ENCODE assay signal across 22 cellular contexts in genomic region chr2:196213252-196213651, GRCh38. TPM values are rescaled to one million over a fixed set of nuclear protein-coding genes. Genes with fewer than 3 reads are reported as not detected.
DNase-seq lines count a peak whose midpoint lies in the region; ATAC-seq, FAIRE-seq and TF ChIP-seq lines count a peak whose summit lies in the region.
"Had no signal": no experiment of that assay in that cellular context is flagged by ENCODE, and none has a peak within 500 bp of the region (broad histone marks: within the 10 kb centered on the region; RNA-seq: fewer than 3 reads in every experiment).

No MANE protein-coding gene starts in this region.

- H3K4me1 ChIP-seq in left lung: peaks cover 10 to 29% of the 10 kb centered on the region in 2 donors
- H3K4me1 ChIP-seq: psoas muscle had no signal

- DNase-seq in activated CD8-positive, alpha-beta T cell treated with anti-CD3 and anti-CD28 coated beads for 36 hours: no peak
- DNase-seq in activated CD8-positive, alpha-beta T cell treated with anti-CD3 and anti-CD28 coated beads, Interleukin-2, amount 10 ng/mL, durations not matched to agents 7 days and 5 days: no peak
- DNase-seq in GM19239 (ENCODE audit: insufficient read length, low spot score) (no peak), natural killer cell (no peak), NCI-H69 (lab: John Stamatoyannopoulos, UW) (no peak), left lung (no peak)
- no peak for DNase-seq in activated naive CD8-positive, alpha-beta T cell treated with anti-CD3 and anti-CD28 coated beads for 36 hours
- DNase-seq: activated CD4-positive, alpha-beta T cell treated with anti-CD3 and anti-CD28 coated beads, Interleukin-2, amount 50 U/mL, for 48 hours; cerebellar nuclear complex; DMS53; effector CD4-positive, alpha-beta T cell; glutamatergic neuron; HCEC 1CT; midbrain; NCI-H2081; NCI-H510A; psoas muscle; stimulated activated CD4-positive, alpha-beta T cell treated with anti-CD3 and anti-CD28 coated beads, Interleukin-2, amount 100 ng/mL, for 48 hours; T-helper 1 cell had no signal

- H3K36me3 ChIP-seq in left lung: peaks cover 0 to 10% of the 10 kb centered on the region in 2 donors

- H3K27ac Mint-ChIP-seq in activated CD8-positive, alpha-beta T cell treated with anti-CD3 and anti-CD28 coated beads for 36 hours: peak overlapping the region; percentile 99
- no peak overlapping the region for H3K27ac Mint-ChIP-seq in activated CD8-positive, alpha-beta T cell treated with anti-CD3 and anti-CD28 coated beads, Interleukin-2, amount 10 ng/mL, durations not matched to agents 7 days and 5 days
- peak overlapping the region; percentile 98 for H3K27ac Mint-ChIP-seq in activated naive CD8-positive, alpha-beta T cell treated with anti-CD3 and anti-CD28 coated beads for 36 hours
- H3K27ac Mint-ChIP-seq in natural killer cell: peak overlapping the region; percentile 86 to 93

- H3K4me3 Mint-ChIP-seq in activated CD8-positive, alpha-beta T cell treated with anti-CD3 and anti-CD28 coated beads for 36 hours: no peak overlapping the region
- no peak overlapping the region for H3K4me3 Mint-ChIP-seq in activated CD8-positive, alpha-beta T cell treated with anti-CD3 and anti-CD28 coated beads, Interleukin-2, amount 10 ng/mL, durations not matched to agents 7 days and 5 days
- H3K4me3 Mint-ChIP-seq in activated naive CD8-positive, alpha-beta T cell treated with anti-CD3 and anti-CD28 coated beads for 36 hours: no peak overlapping the region
- no peak overlapping the region for H3K4me3 Mint-ChIP-seq in natural killer cell

- FAIRE-seq in GM19239 (lab: Jason Lieb, UNC): peak; percentile 44

- H3K27ac ChIP-seq in left lung: peak overlapping the region in 1 of 2 donors; percentile 75
- H3K27ac ChIP-seq: psoas muscle had no signal

- peaks cover 22% of the 10 kb centered on the region for H3K36me3 Mint-ChIP-seq in activated CD8-positive, alpha-beta T cell treated with anti-CD3 and anti-CD28 coated beads for 36 hours (ENCODE audit: low read depth)
- peaks cover 44% of the 10 kb centered on the region for H3K36me3 Mint-ChIP-seq in activated CD8-positive, alpha-beta T cell treated with anti-CD3 and anti-CD28 coated beads, Interleukin-2, amount 10 ng/mL, durations not matched to agents 7 days and 5 days (ENCODE audit: low read depth)
- H3K36me3 Mint-ChIP-seq in activated naive CD8-positive, alpha-beta T cell treated with anti-CD3 and anti-CD28 coated beads for 36 hours: peaks cover 19% of the 10 kb centered on the region
- H3K36me3 Mint-ChIP-seq in natural killer cell: no peaks in the 10 kb centered on the region

- H3K4me3 ChIP-seq in left lung: no peak overlapping the region
- H3K4me3 ChIP-seq: psoas muscle, skin epidermis had no signal

- H3K27me3 Mint-ChIP-seq in activated CD8-positive, alpha-beta T cell treated with anti-CD3 and anti-CD28 coated beads for 36 hours: no peaks in the 10 kb centered on the region
- H3K27me3 Mint-ChIP-seq in activated CD8-positive, alpha-beta T cell treated with anti-CD3 and anti-CD28 coated beads, Interleukin-2, amount 10 ng/mL, durations not matched to agents 7 days and 5 days (ENCODE audit: low read depth): no peaks in the 10 kb centered on the region
- no peaks in the 10 kb centered on the region for H3K27me3 Mint-ChIP-seq in activated naive CD8-positive, alpha-beta T cell treated with anti-CD3 and anti-CD28 coated beads for 36 hours
- H3K27me3 Mint-ChIP-seq in natural killer cell (ENCODE audit: low read depth in 2 of 2): no peaks in the 10 kb centered on the region

- H3K27me3 ChIP-seq in left lung: no peaks in the 10 kb centered on the region

- intact Hi-C loops in activated CD8-positive, alpha-beta T cell treated with anti-CD3 and anti-CD28 coated beads for 36 hours (cut with micrococcal nuclease): no loop called here
- intact Hi-C loops in natural killer cell (cut with micrococcal nuclease): loop anchor here (5.0 kb wide), 1 partner anchor 49 kb away; no protein-coding TSS in a partner anchor
- intact Hi-C loops in left lung (cut with DNase I): no loop called here

- POLR2A ChIA-PET in activated CD8-positive, alpha-beta T cell treated with anti-CD3 and anti-CD28 coated beads for 36 hours (lab: Charles Lee): interaction anchor here (1.2 to 2.3 kb wide), 4 partner anchors 16 to 44 kb away, joined by 3 to 10 read pairs (median 4); partner anchors contain the start of gene STK17B
- POLR2A ChIA-PET in activated CD8-positive, alpha-beta T cell treated with anti-CD3 and anti-CD28 coated beads, Interleukin-2, amount 10 ng/mL, durations not matched to agents 7 days and 5 days (lab: Charles Lee): interaction anchor here (1.4 to 3.6 kb wide), 3 partner anchors 12 to 48 kb away, joined by 3 to 18 read pairs (median 17); no protein-coding TSS in a partner anchor

- no peaks in the 10 kb centered on the region for H3K9me3 ChIP-seq in left lung
- H3K9me3 ChIP-seq: psoas muscle had no signal

- ATAC-seq in activated CD8-positive, alpha-beta T cell treated with anti-CD3 and anti-CD28 coated beads for 36 hours: peak; percentile 15
- no peak for ATAC-seq in activated CD8-positive, alpha-beta T cell treated with anti-CD3 and anti-CD28 coated beads, Interleukin-2, amount 10 ng/mL, durations not matched to agents 7 days and 5 days
- ATAC-seq in natural killer cell: no peak
- ATAC-seq in HG03108 (IDR thresholded peaks at IDR 0.05; ENCODE audit: unreplicated experiment): no peak
- ATAC-seq in left lung: no peak
- ATAC-seq: psoas muscle, Right ventricle myocardium inferior had no signal

- H3K4me1 Mint-ChIP-seq in activated CD8-positive, alpha-beta T cell treated with anti-CD3 and anti-CD28 coated beads for 36 hours (ENCODE audit: low read depth): peaks cover 76% of the 10 kb centered on the region
- peaks cover 78% of the 10 kb centered on the region for H3K4me1 Mint-ChIP-seq in activated CD8-positive, alpha-beta T cell treated with anti-CD3 and anti-CD28 coated beads, Interleukin-2, amount 10 ng/mL, durations not matched to agents 7 days and 5 days (ENCODE audit: low read depth)
- H3K4me1 Mint-ChIP-seq in activated naive CD8-positive, alpha-beta T cell treated with anti-CD3 and anti-CD28 coated beads for 36 hours: peaks cover 81% of the 10 kb centered on the region
- H3K4me1 Mint-ChIP-seq in natural killer cell: peaks cover 32 to 35% of the 10 kb centered on the region in 2 donors

- H3K9me3 Mint-ChIP-seq in activated CD8-positive, alpha-beta T cell treated with anti-CD3 and anti-CD28 coated beads for 36 hours: peaks cover 6% of the 10 kb centered on the region
- H3K9me3 Mint-ChIP-seq in activated CD8-positive, alpha-beta T cell treated with anti-CD3 and anti-CD28 coated beads, Interleukin-2, amount 10 ng/mL, durations not matched to agents 7 days and 5 days (ENCODE audit: insufficient read depth): peaks cover 2% of the 10 kb centered on the region
- H3K9me3 Mint-ChIP-seq in activated naive CD8-positive, alpha-beta T cell treated with anti-CD3 and anti-CD28 coated beads for 36 hours: peaks cover 10% of the 10 kb centered on the region
- H3K9me3 Mint-ChIP-seq in natural killer cell: no peaks in the 10 kb centered on the region

- CTCF ChIA-PET in activated CD8-positive, alpha-beta T cell treated with anti-CD3 and anti-CD28 coated beads for 36 hours (lab: Charles Lee): interaction anchor here (1.4 to 3.4 kb wide), 3 partner anchors 16 to 64 kb away, joined by 3 to 26 read pairs (median 4); no protein-coding TSS in a partner anchor
- CTCF ChIA-PET in activated CD8-positive, alpha-beta T cell treated with anti-CD3 and anti-CD28 coated beads, Interleukin-2, amount 10 ng/mL, durations not matched to agents 7 days and 5 days (lab: Charles Lee): interaction anchor here (1.2 to 2.8 kb wide), 3 partner anchors 8 to 30 kb away, joined by 4 to 11 read pairs (median 6); no protein-coding TSS in a partner anchor

- no peak for TF ChIP-seq CTCF in activated CD8-positive, alpha-beta T cell treated with anti-CD3 and anti-CD28 coated beads for 36 hours (IDR thresholded peaks at IDR 0.05)
- TF ChIP-seq CTCF in natural killer cell (IDR thresholded peaks at IDR 0.05): no peak
- TF ChIP-seq CTCF in left lung (IDR thresholded peaks at IDR 0.05): no peak

RNA-seq across cellular contexts. Expression of gene STK17B, which starts 41.9 kb away (rescaled TPM):
- total RNA-seq in activated CD8-positive, alpha-beta T cell treated with anti-CD3 and anti-CD28 coated beads for 36 hours: 100 to 1,000 TPM; 237 to 250 TPM
- total RNA-seq in activated CD8-positive, alpha-beta T cell treated with anti-CD3 and anti-CD28 coated beads, Interleukin-2, amount 10 ng/mL, durations not matched to agents 7 days and 5 days: 100 to 1,000 TPM; 453 to 469 TPM
- total RNA-seq in activated naive CD8-positive, alpha-beta T cell treated with anti-CD3 and anti-CD28 coated beads for 36 hours: 100 to 1,000 TPM; 151 to 157 TPM
- total RNA-seq in natural killer cell (100 to 1,000 TPM; 295 to 390 (median 380) TPM), left lung (10 to 100 TPM; 40.6 to 59.2 TPM)
